22 cellular contexts compared by ENCODE assay signal in the genomic region with DNA sequence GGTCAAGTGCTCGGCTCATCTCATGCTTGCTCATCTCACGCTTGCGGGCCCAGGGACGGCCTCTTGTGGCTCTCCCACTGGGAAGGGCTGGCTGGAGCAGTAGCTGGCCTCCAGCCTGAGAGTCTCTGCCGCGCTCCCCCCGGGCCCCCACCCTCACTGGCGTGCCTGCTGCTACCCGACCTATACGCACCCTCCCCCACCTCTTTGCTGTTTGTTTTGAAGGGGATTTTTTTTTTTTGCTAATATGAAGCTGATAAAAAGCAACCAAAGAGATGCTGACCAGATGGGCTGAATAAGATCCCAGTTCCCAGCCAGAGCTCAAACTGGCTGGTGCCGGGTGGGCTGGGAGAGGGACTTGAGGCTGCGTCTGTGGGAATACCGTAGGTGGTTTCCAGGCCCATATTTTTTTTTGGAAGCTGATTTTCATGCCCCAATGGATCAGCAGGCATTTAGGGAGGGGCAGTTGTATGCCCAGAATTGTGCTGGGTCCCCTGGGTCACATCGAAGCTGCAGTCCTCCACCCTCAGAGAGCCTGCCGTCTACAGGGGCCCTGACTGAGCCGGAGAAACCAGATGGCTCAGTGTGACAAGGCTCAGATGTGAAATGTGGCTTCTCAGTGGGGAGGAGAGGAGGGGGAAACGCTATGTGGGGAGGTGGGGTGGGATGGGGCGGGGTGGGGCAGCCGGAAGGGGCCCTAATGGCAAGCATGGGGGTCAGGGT.
A peak's percentile ranks its signal among the peaks of the same experiment; 100 is the strongest.
DNase-seq lines count a peak whose midpoint lies in the region; ATAC-seq and TF ChIP-seq lines count a peak whose summit lies in the region.
"Had no signal": no experiment of that assay in that cellular context is flagged by ENCODE, and none has a peak within 500 bp of the region (broad histone marks: within the 10 kb centered on the region; RNA-seq: fewer than 3 reads in every experiment).

No MANE protein-coding gene starts in this region.

- H3K27me3 ChIP-seq in body of pancreas (no peaks in the 10 kb centered on the region), hepatocyte (no peaks in the 10 kb centered on the region), stomach (no peaks in the 10 kb centered on the region), esophagus muscularis mucosa (no peaks in the 10 kb centered on the region)
- H3K27me3 ChIP-seq: tibial artery had no signal

- no peak overlapping the region for H3K4me3 ChIP-seq in body of pancreas
- H3K4me3 ChIP-seq in hepatocyte, result no peak overlapping the region
- no peak overlapping the region for H3K4me3 ChIP-seq in stomach
- no peak overlapping the region for H3K4me3 ChIP-seq in esophagus muscularis mucosa
- H3K4me3 ChIP-seq: psoas muscle, tibial artery had no signal

- H3K4me1 ChIP-seq in body of pancreas (peaks cover 19% of the 10 kb centered on the region), hepatocyte (ENCODE audit: insufficient read depth) (no peaks in the 10 kb centered on the region), stomach (peaks cover 0 to 13% (median 4%) of the 10 kb centered on the region in 4 donors), esophagus muscularis mucosa (no peaks in the 10 kb centered on the region)
- H3K4me1 ChIP-seq: psoas muscle, tibial artery had no signal

- TF ChIP-seq POLR2A in body of pancreas (IDR thresholded peaks at IDR 0.05), result no peak
- TF ChIP-seq POLR2A in stomach (IDR thresholded peaks at IDR 0.05), result no peak
- TF ChIP-seq POLR2A in esophagus muscularis mucosa (IDR thresholded peaks at IDR 0.05; ENCODE audit: low read depth), result no peak

- H3K36me3 ChIP-seq in body of pancreas (replicated peaks in 1 of 2; ENCODE audit: insufficient read depth in 1 of 2, low read depth in 2 of 2) (no peaks in the 10 kb centered on the region), hepatocyte (replicated peaks; ENCODE audit: insufficient read depth, low read depth) (no peaks in the 10 kb centered on the region), stomach (peaks cover 0 to 18% (median 7%) of the 10 kb centered on the region in 4 donors), esophagus muscularis mucosa (no peaks in the 10 kb centered on the region)

- H3K27ac ChIP-seq in body of pancreas (peak overlapping the region in 1 of 4 donors; percentile 14), hepatocyte (no peak overlapping the region), stomach (peak overlapping the region in 3 of 5 donors; percentile 4 to 61 (median 49)), esophagus muscularis mucosa (replicated peaks in 1 of 4) (no peak overlapping the region)
- H3K27ac ChIP-seq: psoas muscle, tibial artery had no signal

- intact Hi-C loops in Right ventricle myocardium inferior (cut with DNase I), result no loop called here
- intact Hi-C loops in cardiac septum (cut with DNase I), result no loop called here
- intact Hi-C loops in body of pancreas (cut with DNase I), result no loop called here
- intact Hi-C loops in stomach (cut with DNase I; ENCODE audit: low total_unique reads), result no loop called here
- intact Hi-C loops in esophagus muscularis mucosa (cut with DNase I), result no loop called here

- H3K9me3 ChIP-seq in body of pancreas, result no peaks in the 10 kb centered on the region
- H3K9me3 ChIP-seq in hepatocyte (ENCODE audit: low read depth), result no peaks in the 10 kb centered on the region
- H3K9me3 ChIP-seq in stomach, result no peaks in the 10 kb centered on the region
- H3K9me3 ChIP-seq in esophagus muscularis mucosa, result no peaks in the 10 kb centered on the region
- H3K9me3 ChIP-seq: psoas muscle, tibial artery had no signal

- 51 to 58% methylated on average over 14 to 19 of the region's 19 CpGs for WGBS in body of pancreas, 2 donors
- 70% methylated on average over 17 of the region's 19 CpGs for WGBS in hepatocyte (ENCODE audit: low lambda C conversion rate, missing lambda C conversion rate)
- WGBS in stomach, 5 donors, result 41 to 59% (median 55%) methylated on average over 15 to 19 of the region's 19 CpGs
- WGBS in esophagus muscularis mucosa, result 50% methylated on average over 18 of the region's 19 CpGs

- no peaks in the 10 kb centered on the region for H3K79me2 ChIP-seq in hepatocyte

- no peaks in the 10 kb centered on the region for H3K9me2 ChIP-seq in hepatocyte (replicated peaks; ENCODE audit: insufficient read depth)

- ATAC-seq in Right ventricle myocardium inferior (peak; percentile 22), body of pancreas (peak; percentile 38)
- ATAC-seq: activated CD4-positive, alpha-beta T cell treated with anti-CD3 and anti-CD28 coated beads for 36 hours; activated naive CD8-positive, alpha-beta T cell treated with anti-CD3 and anti-CD28 coated beads, Interleukin-2, amount 50 U/mL, for 24 hours; psoas muscle; stimulated activated naive CD8-positive, alpha-beta T cell treated with anti-CD3 and anti-CD28 coated beads, Interleukin-15, amount 100 ng/mL, for 72 hours had no signal

- no peak for TF ChIP-seq CTCF in body of pancreas (IDR thresholded peaks at IDR 0.05)
- no peak for TF ChIP-seq CTCF in hepatocyte (IDR thresholded peaks at IDR 0.05; ENCODE audit: poor library complexity)
- TF ChIP-seq CTCF in stomach (IDR thresholded peaks at IDR 0.05), result no peak
- no peak for TF ChIP-seq CTCF in esophagus muscularis mucosa (IDR thresholded peaks at IDR 0.05)

- TF ChIP-seq EP300 in stomach (IDR thresholded peaks at IDR 0.05) (no peak), esophagus muscularis mucosa (IDR thresholded peaks at IDR 0.05) (no peak)

- no peak overlapping the region for H3K4me2 ChIP-seq in hepatocyte

- H4K20me1 ChIP-seq in hepatocyte (ENCODE audit: insufficient read depth, poor library complexity, severe bottlenecking), result no peaks in the 10 kb centered on the region

- no peak for DNase-seq in Right ventricle myocardium inferior (ENCODE audit: missing footprints)
- no peak for DNase-seq in cardiac septum (ENCODE audit: low spot score)
- peak in 1 of 4 donors; percentile 35 for DNase-seq in body of pancreas
- peak; percentile 7 for DNase-seq in hepatocyte (ENCODE audit: low spot score)
- DNase-seq in stomach, result no peak
- DNase-seq in D341Med (ENCODE audit: low spot score), result no peak
- no peak for DNase-seq in NCI-H1417 treated with DMSO at 0.1 percent for 48 hours (lab: John Stamatoyannopoulos, UW)
- DNase-seq in esophagus muscularis mucosa (ENCODE audit: extremely low spot score), result no peak
- DNase-seq: 8988T; activated CD4-positive, alpha-beta T cell treated with anti-CD3 and anti-CD28 coated beads for 36 hours; activated gamma-delta T cell; activated naive CD8-positive, alpha-beta T cell treated with anti-CD3 and anti-CD28 coated beads, Interleukin-2, amount 50 U/mL, for 24 hours; activated T-cell treated with anti-CD3 and anti-CD28 coated beads, Interleukin-2, amount 50 U/mL, for 1 hour; CD4-positive, alpha-beta memory T cell; DMS153; MV-4-11; NCI-H2227 treated with DMSO at 0.1 percent for 48 hours; NCI-H774; OCI-M1; psoas muscle; stimulated activated naive CD8-positive, alpha-beta T cell treated with anti-CD3 and anti-CD28 coated beads, Interleukin-15, amount 100 ng/mL, for 72 hours; tibial artery had no signal

- H2AFZ ChIP-seq in hepatocyte, result no peak overlapping the region

Comparison
In these comparisons a context has a peak if more than half of its experiments do, and no peak if none do; other contexts are left out.
1. H3K27ac ChIP-seq: peak in stomach (3 of 5); none in hepatocyte (single experiment) and esophagus muscularis mucosa (0 of 4).